Comparison of ENCODE assay signal across 8 cellular contexts in the genomic region with DNA sequence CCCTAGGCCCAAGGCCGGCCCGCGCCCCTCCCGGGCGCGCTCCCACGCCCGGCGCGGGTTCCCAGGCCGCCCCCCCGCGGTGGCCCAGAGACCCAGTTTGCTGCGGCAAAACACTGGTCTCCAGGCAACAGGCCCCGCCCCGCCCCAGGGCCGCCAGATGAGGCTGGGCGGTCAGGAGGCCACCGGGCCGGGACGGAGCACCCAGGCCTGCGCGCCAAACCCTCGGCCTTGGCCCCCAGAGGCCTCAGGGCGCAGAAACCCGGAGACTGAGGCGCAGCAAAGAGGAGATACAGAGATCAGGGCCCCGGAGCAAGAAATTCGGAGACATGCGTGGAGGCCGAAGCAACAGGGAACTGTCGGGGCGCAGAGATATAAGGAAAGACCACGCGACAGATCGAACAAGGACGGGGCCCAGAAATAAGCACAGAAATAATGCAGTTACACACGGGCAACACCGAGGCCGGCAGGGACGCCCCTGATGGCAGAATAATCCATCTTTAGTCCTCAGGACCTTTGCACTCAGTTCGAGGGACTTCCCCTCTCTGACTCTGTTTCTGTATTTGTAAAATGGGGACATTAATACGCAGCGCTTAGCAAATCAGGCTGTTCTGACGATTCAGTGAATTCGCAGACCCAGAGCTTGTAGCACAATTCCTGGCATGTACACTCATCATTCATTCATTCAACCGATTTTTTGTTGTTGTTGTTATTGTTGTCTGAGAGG. TPM values are rescaled to one million over a fixed set of nuclear protein-coding genes. Genes with fewer than 3 reads are reported as not detected.
DNase-seq lines count a peak whose midpoint lies in the region; ATAC-seq and TF ChIP-seq lines count a peak whose summit lies in the region.

No MANE protein-coding gene starts in this region.

- H3K9me3 Mint-ChIP-seq in activated T-helper 17 cell treated with anti-CD3 and anti-CD28 coated beads, Interleukin-2, amount 50 U/mL, for 72 hours = no peaks in the 10 kb centered on the region

- H3K36me3 ChIP-seq in muscle layer of duodenum (ENCODE audit: control insufficient read depth in 1 of 2, insufficient read depth in 2 of 2, low read length in 2 of 2) = peaks cover 0 to 4% of the 10 kb centered on the region in 2 donors

- H3K4me1 ChIP-seq in muscle layer of duodenum (ENCODE audit: control insufficient read depth in 1 of 2, insufficient read depth in 2 of 2, low read length in 2 of 2) = peaks cover 3 to 38% of the 10 kb centered on the region in 2 donors

- peak overlapping the region; percentile 63 for H3K27ac ChIP-seq in muscle layer of duodenum (ENCODE audit: low read length)

- peaks cover 56% of the 10 kb centered on the region for H3K4me1 Mint-ChIP-seq in activated T-helper 17 cell treated with anti-CD3 and anti-CD28 coated beads, Interleukin-2, amount 50 U/mL, for 72 hours

- DNase-seq in DMS 273 (lab: John Stamatoyannopoulos, UW; ENCODE audit: unreplicated experiment) = peak; percentile 88
- DNase-seq in DMS 273 treated with DMSO at 0.1 percent for 48 hours (lab: John Stamatoyannopoulos, UW) = no peak
- DNase-seq in fibroblast of gingiva (ENCODE audit: low read depth) = peak; percentile 90
- peak; percentile 80 for DNase-seq in stimulated activated naive CD4-positive, alpha-beta T cell treated with Interleukin-2 at 50 U/mL for 16 hours (lab: John Stamatoyannopoulos, UW)

- peak overlapping the region; percentile 99 for H3K27ac Mint-ChIP-seq in activated T-helper 17 cell treated with anti-CD3 and anti-CD28 coated beads, Interleukin-2, amount 50 U/mL, for 72 hours

- ATAC-seq in HG03135 (IDR thresholded peaks at IDR 0.05; ENCODE audit: unreplicated experiment) = peak; percentile 44
- peak; percentile 73 for ATAC-seq in activated T-helper 17 cell treated with anti-CD3 and anti-CD28 coated beads, Interleukin-2, amount 50 U/mL, for 72 hours (replicated peaks)

- peak overlapping the region; percentile 94 for H3K4me3 Mint-ChIP-seq in activated T-helper 17 cell treated with anti-CD3 and anti-CD28 coated beads, Interleukin-2, amount 50 U/mL, for 72 hours

- H3K27me3 Mint-ChIP-seq in activated T-helper 17 cell treated with anti-CD3 and anti-CD28 coated beads, Interleukin-2, amount 50 U/mL, for 72 hours = no peaks in the 10 kb centered on the region

- H3K36me3 Mint-ChIP-seq in activated T-helper 17 cell treated with anti-CD3 and anti-CD28 coated beads, Interleukin-2, amount 50 U/mL, for 72 hours (ENCODE audit: low read depth) = no peaks in the 10 kb centered on the region

- H3K27me3 ChIP-seq in muscle layer of duodenum (ENCODE audit: low read depth, low read length) = no peaks in the 10 kb centered on the region

- H3K4me3 ChIP-seq in muscle layer of duodenum (ENCODE audit: low read depth in 1 of 2, low read length in 2 of 2) = peak overlapping the region; percentile 52 to 59

- no peaks in the 10 kb centered on the region for H3K9me3 ChIP-seq in muscle layer of duodenum (ENCODE audit: control insufficient read depth in 1 of 2, low read length in 2 of 2)

TF ChIP-seq in PFSK-1, 5 proteins besides CTCF, POLR2A, EP300 and RAD21:
- TF ChIP-seq FOXP2 (optimal IDR thresholded peaks at IDR 0.05; ENCODE audit: borderline replicate concordance, extremely low read depth, extremely low read length, insufficient read depth) = peak; percentile 54
- TF ChIP-seq, protein P1, sequence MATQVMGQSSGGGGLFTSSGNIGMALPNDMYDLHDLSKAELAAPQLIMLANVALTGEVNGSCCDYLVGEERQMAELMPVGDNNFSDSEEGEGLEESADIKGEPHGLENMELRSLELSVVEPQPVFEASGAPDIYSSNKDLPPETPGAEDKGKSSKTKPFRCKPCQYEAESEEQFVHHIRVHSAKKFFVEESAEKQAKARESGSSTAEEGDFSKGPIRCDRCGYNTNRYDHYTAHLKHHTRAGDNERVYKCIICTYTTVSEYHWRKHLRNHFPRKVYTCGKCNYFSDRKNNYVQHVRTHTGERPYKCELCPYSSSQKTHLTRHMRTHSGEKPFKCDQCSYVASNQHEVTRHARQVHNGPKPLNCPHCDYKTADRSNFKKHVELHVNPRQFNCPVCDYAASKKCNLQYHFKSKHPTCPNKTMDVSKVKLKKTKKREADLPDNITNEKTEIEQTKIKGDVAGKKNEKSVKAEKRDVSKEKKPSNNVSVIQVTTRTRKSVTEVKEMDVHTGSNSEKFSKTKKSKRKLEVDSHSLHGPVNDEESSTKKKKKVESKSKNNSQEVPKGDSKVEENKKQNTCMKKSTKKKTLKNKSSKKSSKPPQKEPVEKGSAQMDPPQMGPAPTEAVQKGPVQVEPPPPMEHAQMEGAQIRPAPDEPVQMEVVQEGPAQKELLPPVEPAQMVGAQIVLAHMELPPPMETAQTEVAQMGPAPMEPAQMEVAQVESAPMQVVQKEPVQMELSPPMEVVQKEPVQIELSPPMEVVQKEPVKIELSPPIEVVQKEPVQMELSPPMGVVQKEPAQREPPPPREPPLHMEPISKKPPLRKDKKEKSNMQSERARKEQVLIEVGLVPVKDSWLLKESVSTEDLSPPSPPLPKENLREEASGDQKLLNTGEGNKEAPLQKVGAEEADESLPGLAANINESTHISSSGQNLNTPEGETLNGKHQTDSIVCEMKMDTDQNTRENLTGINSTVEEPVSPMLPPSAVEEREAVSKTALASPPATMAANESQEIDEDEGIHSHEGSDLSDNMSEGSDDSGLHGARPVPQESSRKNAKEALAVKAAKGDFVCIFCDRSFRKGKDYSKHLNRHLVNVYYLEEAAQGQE (IDR thresholded peaks at IDR 0.05; ENCODE audit: insufficient read depth in 1 of 2, low read depth in 2 of 2, low read length in 2 of 2) = no peak

RNA-seq across cellular contexts. Expression of a gene that starts 20.8 kb away (rescaled TPM):
- 106 TPM for polyA plus RNA-seq in PFSK-1 (2012; ENCODE audit: insufficient read length, low read depth)
- 10 to 100 TPM; 27.6 to 33.2 TPM for total RNA-seq in activated T-helper 17 cell treated with anti-CD3 and anti-CD28 coated beads, Interleukin-2, amount 50 U/mL, for 72 hours

RNA-seq across cellular contexts. Expression of a gene that starts 23.3 kb away (rescaled TPM):
- 1.7 TPM for polyA plus RNA-seq in PFSK-1 (2012; ENCODE audit: insufficient read length, low read depth)
- total RNA-seq in activated T-helper 17 cell treated with anti-CD3 and anti-CD28 coated beads, Interleukin-2, amount 50 U/mL, for 72 hours = 10 to 100 TPM; 20.7 to 39.2 TPM

RNA-seq across cellular contexts. Expression of a gene that starts 38.0 kb away (rescaled TPM):
- 27.9 TPM for polyA plus RNA-seq in PFSK-1 (2012; ENCODE audit: insufficient read length, low read depth)
- total RNA-seq in activated T-helper 17 cell treated with anti-CD3 and anti-CD28 coated beads, Interleukin-2, amount 50 U/mL, for 72 hours = 10 to 100 TPM; 11.2 to 23.6 TPM

RNA-seq across cellular contexts. Expression of a gene that starts 39.6 kb away (rescaled TPM):
- 6.5 TPM for polyA plus RNA-seq in PFSK-1 (2012; ENCODE audit: insufficient read length, low read depth)
- 10 to 100 TPM; 21.0 to 66.8 TPM for total RNA-seq in activated T-helper 17 cell treated with anti-CD3 and anti-CD28 coated beads, Interleukin-2, amount 50 U/mL, for 72 hours

RNA-seq across cellular contexts. Expression of a gene that starts 52.4 kb away (rescaled TPM):
- 20.7 TPM for polyA plus RNA-seq in PFSK-1 (2012; ENCODE audit: insufficient read length, low read depth)
- total RNA-seq in activated T-helper 17 cell treated with anti-CD3 and anti-CD28 coated beads, Interleukin-2, amount 50 U/mL, for 72 hours = 1 to 10 TPM; 5.3 to 8.6 TPM
